ENCODE assay signal across 28 cellular contexts in the genomic region with DNA sequence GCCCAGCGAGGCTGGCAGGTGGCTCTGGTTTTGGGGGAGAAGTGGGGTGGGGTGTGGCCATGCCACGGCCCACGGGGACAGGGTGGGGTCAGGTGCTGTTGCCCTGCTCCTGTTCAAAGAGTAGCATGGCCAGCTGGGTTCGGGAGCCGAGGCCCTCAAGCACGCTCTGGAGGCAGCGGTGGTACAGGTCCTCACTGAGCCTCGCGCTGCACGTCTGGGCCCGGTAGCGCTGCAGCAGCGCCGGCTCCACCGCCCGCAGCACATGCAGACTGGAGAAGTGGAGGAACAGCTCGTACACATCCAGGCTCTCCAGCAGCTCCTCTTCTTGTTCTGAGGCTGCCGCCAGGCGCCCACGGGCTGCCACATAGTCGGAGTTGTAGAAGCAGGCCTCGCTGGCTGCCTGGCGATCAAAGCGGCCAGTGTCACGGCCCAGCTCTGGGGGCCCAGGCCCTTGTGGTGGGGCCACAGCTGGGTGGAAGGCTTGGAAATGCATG. TPM values are rescaled to one million over a fixed set of nuclear protein-coding genes. Genes with fewer than 3 reads are reported as not detected.
"Had no signal": no experiment of that assay in that cellular context is flagged by ENCODE, and none has a peak within 500 bp of the region (broad histone marks: within the 10 kb centered on the region; RNA-seq: fewer than 3 reads in every experiment).

No MANE protein-coding gene starts in this region.

- H3K36me3 ChIP-seq: neural progenitor cell, ovary had no signal

- H3K27me3 ChIP-seq: gastroesophageal sphincter, ovary, testis, upper lobe of left lung had no signal

- ATAC-seq: activated CD8-positive, alpha-beta T cell treated with anti-CD3 and anti-CD28 coated beads for 36 hours; activated T-helper 17 cell treated with anti-CD3 and anti-CD28 coated beads, Interleukin-2, amount 50 U/mL, for 72 hours; gastroesophageal sphincter; heart right ventricle; naive thymus-derived CD4-positive, alpha-beta T cell; psoas muscle; stimulated activated naive CD8-positive, alpha-beta T cell treated with anti-CD3 and anti-CD28 coated beads, Interleukin-15, amount 100 ng/mL, for 72 hours; T-cell had no signal

- H3K9me3 ChIP-seq: esophagus muscularis mucosa, gastroesophageal sphincter, heart right ventricle, ovary, psoas muscle, testis, upper lobe of left lung had no signal

- H3K27ac ChIP-seq: gastroesophageal sphincter, neural progenitor cell, psoas muscle, testis, upper lobe of left lung had no signal

- H3K9ac ChIP-seq: neural progenitor cell had no signal

- H3K4me3 ChIP-seq: esophagus muscularis mucosa, gastroesophageal sphincter, heart right ventricle, neural progenitor cell, ovary, psoas muscle, testis, upper lobe of left lung had no signal

- H2AFZ ChIP-seq: neural progenitor cell had no signal

- DNase-seq: activated B cell treated with CpG ODN at 0.5 μM for 24 hours; activated CD4-positive, alpha-beta T cell treated with anti-CD3 and anti-CD28 coated beads for 48 hours; activated CD8-positive, alpha-beta T cell treated with anti-CD3 and anti-CD28 coated beads for 36 hours; activated naive CD4-positive, alpha-beta T cell treated with Interleukin-2 at 50 U/mL for 16 hours; activated naive CD8-positive, alpha-beta T cell treated with anti-CD3 and anti-CD28 coated beads, Interleukin-2, amount 10 ng/mL, durations not matched to agents 7 days and 5 days; activated T-cell treated with anti-CD3 and anti-CD28 coated beads, Interleukin-2, amount 50 U/mL, for 1 hour; cerebellar nuclear complex; effector memory CD4-positive, alpha-beta T cell; heart right ventricle; immature natural killer cell; mesendoderm; naive thymus-derived CD4-positive, alpha-beta T cell; psoas muscle; small intestine; stimulated activated CD4-positive, alpha-beta T cell treated with anti-CD3 and anti-CD28 coated beads, Interleukin-4, amount 100 ng/mL, for 1 hour; stimulated activated naive CD8-positive, alpha-beta T cell treated with anti-CD3 and anti-CD28 coated beads, Interleukin-15, amount 100 ng/mL, for 72 hours; T-cell; T-helper 9 cell; testis had no signal

RNA-seq across cellular contexts. Expression of gene TMEM198, which starts 4.5 kb away (rescaled TPM):
- total RNA-seq: endothelial cell of umbilical vein had no signal
- polyA plus RNA-seq: endothelial cell of umbilical vein; naive thymus-derived CD4-positive, alpha-beta T cell had no signal

RNA-seq across cellular contexts. Expression of gene ASIC4, which starts 25.1 kb away (rescaled TPM):
- total RNA-seq: activated B cell treated with CpG ODN at 0.5 μM for 24 hours; activated CD8-positive, alpha-beta T cell treated with anti-CD3 and anti-CD28 coated beads for 36 hours; endothelial cell of umbilical vein; esophagus muscularis mucosa; mucosa of gallbladder had no signal
- polyA plus RNA-seq: endothelial cell of umbilical vein; heart right ventricle; immature natural killer cell; liver; naive thymus-derived CD4-positive, alpha-beta T cell had no signal

RNA-seq across cellular contexts. Expression of gene OBSL1, which starts 32.0 kb away (rescaled TPM):
- total RNA-seq: activated B cell treated with CpG ODN at 0.5 μM for 24 hours; activated naive CD8-positive, alpha-beta T cell treated with anti-CD3 and anti-CD28 coated beads, Interleukin-2, amount 10 ng/mL, durations not matched to agents 7 days and 5 days had no signal
- polyA plus RNA-seq: naive thymus-derived CD4-positive, alpha-beta T cell had no signal

RNA-seq across cellular contexts. Expression of gene INHA, which starts 32.8 kb away (rescaled TPM):
- total RNA-seq: activated B cell treated with CpG ODN at 0.5 μM for 24 hours; activated CD8-positive, alpha-beta T cell treated with anti-CD3 and anti-CD28 coated beads for 36 hours; activated naive CD8-positive, alpha-beta T cell treated with anti-CD3 and anti-CD28 coated beads, Interleukin-2, amount 10 ng/mL, durations not matched to agents 7 days and 5 days; activated T-helper 17 cell treated with anti-CD3 and anti-CD28 coated beads, Interleukin-2, amount 50 U/mL, for 72 hours; endothelial cell of umbilical vein had no signal
- polyA plus RNA-seq: immature natural killer cell; naive thymus-derived CD4-positive, alpha-beta T cell had no signal
